10 cellular contexts compared by ENCODE assay signal in the genomic region with DNA sequence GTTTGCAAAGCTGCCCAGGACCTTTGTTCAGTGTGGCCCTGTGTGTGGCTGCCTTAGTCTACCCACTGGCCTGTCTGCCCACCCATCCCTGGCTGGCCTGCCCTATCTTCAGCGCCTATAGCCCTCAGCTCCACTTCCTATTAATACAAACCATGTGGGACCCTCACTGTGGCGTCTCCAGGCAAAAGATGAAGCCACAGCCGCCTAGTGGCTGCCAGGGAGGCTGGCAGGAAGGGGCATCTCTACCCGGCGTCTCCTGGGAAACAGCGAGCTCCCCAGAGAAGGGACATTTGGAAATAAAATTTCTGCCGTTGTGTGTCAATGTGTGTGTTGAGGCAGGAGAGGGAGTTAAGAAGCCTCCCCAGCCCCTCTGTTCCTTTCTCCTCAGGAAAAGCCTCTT. TPM values are rescaled to one million over a fixed set of nuclear protein-coding genes. Genes with fewer than 3 reads are reported as not detected.
A peak's percentile ranks its signal among the peaks of the same experiment; 100 is the strongest.
DNase-seq lines count a peak whose midpoint lies in the region; ATAC-seq and TF ChIP-seq lines count a peak whose summit lies in the region.
"Had no signal": no experiment of that assay in that cellular context is flagged by ENCODE, and none has a peak within 500 bp of the region (broad histone marks: within the 10 kb centered on the region; RNA-seq: fewer than 3 reads in every experiment).

No MANE protein-coding gene starts in this region.

- DNase-seq in activated CD8-positive, alpha-beta memory T cell treated with anti-CD3 and anti-CD28 coated beads, Interleukin-2, amount 50 U/mL, for 48 hours = peak; percentile 56
- no peak for DNase-seq in activated CD8-positive, alpha-beta memory T cell treated with anti-CD3 and anti-CD28 coated beads, Interleukin-2, amount 50 U/mL, for 4 hours
- peak; percentile 31 for DNase-seq in NCI-H1436 treated with DMSO at 0.1 percent for 48 hours (lab: John Stamatoyannopoulos, UW)
- DNase-seq in choroid plexus epithelial cell (ENCODE audit: low read depth) = no peak
- no peak for DNase-seq in stimulated activated effector memory CD8-positive, alpha-beta T cell treated with anti-CD3 and anti-CD28 coated beads, Interleukin-12 subunit alpha, Interleukin-12 subunit beta, amount 100 ng/mL, for 72 hours (ENCODE audit: low spot score in 2 of 2)
- DNase-seq in CD4-positive, alpha-beta memory T cell = no peak
- DNase-seq in effector CD8-positive, alpha-beta T cell (lab: John Stamatoyannopoulos, UW) = no peak
- DNase-seq: uterus had no signal

- no peak overlapping the region for H3K27ac Mint-ChIP-seq in stimulated activated effector memory CD8-positive, alpha-beta T cell treated with anti-CD3 and anti-CD28 coated beads, Interleukin-12 subunit alpha, Interleukin-12 subunit beta, amount 100 ng/mL, for 72 hours
- H3K27ac Mint-ChIP-seq in CD4-positive, alpha-beta memory T cell = no peak overlapping the region

- H3K9me3 Mint-ChIP-seq in stimulated activated effector memory CD8-positive, alpha-beta T cell treated with anti-CD3 and anti-CD28 coated beads, Interleukin-12 subunit alpha, Interleukin-12 subunit beta, amount 100 ng/mL, for 72 hours = peaks cover 5% of the 10 kb centered on the region
- peaks cover 0 to 6% (median 4%) of the 10 kb centered on the region in 8 donors for H3K9me3 Mint-ChIP-seq in CD4-positive, alpha-beta memory T cell

- no peaks in the 10 kb centered on the region for H3K27me3 ChIP-seq in CD4-positive, alpha-beta memory T cell (ENCODE audit: insufficient read depth, low read length)
- H3K27me3 ChIP-seq: uterus had no signal

- CTCF ChIA-PET in CD4-positive, alpha-beta memory T cell (lab: Charles Lee; ENCODE audit: partially characterized antibody) = no interaction called here

- H3K27me3 Mint-ChIP-seq in CD4-positive, alpha-beta memory T cell = peaks cover 0 to 1% of the 10 kb centered on the region in 2 donors

- no peak overlapping the region for H3K4me3 ChIP-seq in choroid plexus epithelial cell (ENCODE audit: low read depth, low read length)
- no peak overlapping the region for H3K4me3 ChIP-seq in CD4-positive, alpha-beta memory T cell (ENCODE audit: low read length in 2 of 2)
- H3K4me3 ChIP-seq: uterus had no signal

- H3K36me3 Mint-ChIP-seq in stimulated activated effector memory CD8-positive, alpha-beta T cell treated with anti-CD3 and anti-CD28 coated beads, Interleukin-12 subunit alpha, Interleukin-12 subunit beta, amount 100 ng/mL, for 72 hours = peaks cover 10% of the 10 kb centered on the region
- H3K36me3 Mint-ChIP-seq in CD4-positive, alpha-beta memory T cell = peaks cover 4 to 16% of the 10 kb centered on the region in 2 donors

- H3K4me1 Mint-ChIP-seq in stimulated activated effector memory CD8-positive, alpha-beta T cell treated with anti-CD3 and anti-CD28 coated beads, Interleukin-12 subunit alpha, Interleukin-12 subunit beta, amount 100 ng/mL, for 72 hours = peaks cover 6% of the 10 kb centered on the region
- H3K4me1 Mint-ChIP-seq in CD4-positive, alpha-beta memory T cell = peaks cover 0 to 13% (median 7%) of the 10 kb centered on the region in 4 donors

- H3K4me3 Mint-ChIP-seq in stimulated activated effector memory CD8-positive, alpha-beta T cell treated with anti-CD3 and anti-CD28 coated beads, Interleukin-12 subunit alpha, Interleukin-12 subunit beta, amount 100 ng/mL, for 72 hours = no peak overlapping the region
- H3K4me3 Mint-ChIP-seq in CD4-positive, alpha-beta memory T cell = no peak overlapping the region

- no peak overlapping the region for H3K27ac ChIP-seq in CD4-positive, alpha-beta memory T cell (ENCODE audit: low read depth, low read length)
- H3K27ac ChIP-seq: neutrophil, uterus had no signal

- H3K36me3 ChIP-seq in CD4-positive, alpha-beta memory T cell (ENCODE audit: insufficient read depth, low read length) = no peaks in the 10 kb centered on the region
- H3K36me3 ChIP-seq: uterus had no signal

- peak; percentile 62 for TF ChIP-seq CTCF in choroid plexus epithelial cell (conservative IDR thresholded peaks at IDR 0.05; ENCODE audit: low read depth, low read length)

- no peaks in the 10 kb centered on the region for H3K9me3 ChIP-seq in CD4-positive, alpha-beta memory T cell (ENCODE audit: control insufficient read depth in 1 of 2, low read length in 2 of 2)
- H3K9me3 ChIP-seq: neutrophil, uterus had no signal

- H3K4me1 ChIP-seq in CD4-positive, alpha-beta memory T cell (ENCODE audit: insufficient read depth, low read length) = no peaks in the 10 kb centered on the region
- H3K4me1 ChIP-seq: uterus had no signal

- POLR2A ChIA-PET in CD4-positive, alpha-beta memory T cell (lab: Charles Lee; ENCODE audit: partially characterized antibody) = no interaction called here

- peak; percentile 25 for ATAC-seq in stimulated activated effector memory CD8-positive, alpha-beta T cell treated with anti-CD3 and anti-CD28 coated beads, Interleukin-12 subunit alpha, Interleukin-12 subunit beta, amount 100 ng/mL, for 72 hours
- ATAC-seq in HG02840 (IDR thresholded peaks at IDR 0.05; ENCODE audit: low FRiP score, unreplicated experiment) = no peak

- intact Hi-C loops in CD4-positive, alpha-beta memory T cell (cut with micrococcal nuclease) = no loop called here

RNA-seq across cellular contexts. Expression of gene NEUROD2, which starts 31.5 kb away (rescaled TPM):
- total RNA-seq in CD4-positive, alpha-beta memory T cell = not detected
- under 1 TPM in 1 of 2 donors, not detected in 1; 0.06 TPM for polyA plus RNA-seq in CD4-positive, alpha-beta memory T cell
- total RNA-seq: uterus had no signal

RNA-seq across cellular contexts. Expression of gene PPP1R1B, which starts 50.6 kb away (rescaled TPM):
- not detected for total RNA-seq in CD4-positive, alpha-beta memory T cell
- not detected for polyA plus RNA-seq in CD4-positive, alpha-beta memory T cell

Comparison
In these comparisons a context has a peak if more than half of its experiments do, and no peak if none do; other contexts are left out.
1. DNase-seq: peak in activated CD8-positive, alpha-beta memory T cell treated with anti-CD3 and anti-CD28 coated beads, Interleukin-2, amount 50 U/mL, for 48 hours (single experiment) and NCI-H1436 treated with DMSO at 0.1 percent for 48 hours (single experiment); none in activated CD8-positive, alpha-beta memory T cell treated with anti-CD3 and anti-CD28 coated beads, Interleukin-2, amount 50 U/mL, for 4 hours (single experiment), choroid plexus epithelial cell (single experiment), stimulated activated effector memory CD8-positive, alpha-beta T cell treated with anti-CD3 and anti-CD28 coated beads, Interleukin-12 subunit alpha, Interleukin-12 subunit beta, amount 100 ng/mL, for 72 hours (0 of 2), CD4-positive, alpha-beta memory T cell (0 of 5) and effector CD8-positive, alpha-beta T cell (single experiment).